1 cellular context compared by ENCODE assay signal in genomic region chr2:164593541-164593940, GRCh38.
TF ChIP-seq lines count a peak whose summit lies in the region.

No MANE protein-coding gene starts in this region.

TF ChIP-seq in HepG2, 621 proteins besides CTCF, POLR2A, EP300 and RAD21 (continued from another document):
- no peak for TF ChIP-seq SPEN (CRISPR knock-in tag; IDR thresholded peaks at IDR 0.05; ENCODE audit: low read depth)
- no peak for TF ChIP-seq ZNF576 (CRISPR knock-in tag; IDR thresholded peaks at IDR 0.05)
- TF ChIP-seq ZMYM4 (CRISPR knock-in tag; IDR thresholded peaks at IDR 0.05): 0 out of 2 replicates have a peak, but pooled peaks have one; percentile 13
- TF ChIP-seq THAP11 (CRISPR knock-in tag; IDR thresholded peaks at IDR 0.05): no peak
- TF ChIP-seq THRA (CRISPR knock-in tag; IDR thresholded peaks at IDR 0.05; ENCODE audit: borderline replicate concordance): peak; percentile 67; the same call in 1 of the 2 replicates
